Comparison of ENCODE assay signal across 21 cellular contexts in genomic region chr2:41904459-41904858, GRCh38.
"Had no signal": no experiment of that assay in that cellular context is flagged by ENCODE, and none has a peak within 500 bp of the region (broad histone marks: within the 10 kb centered on the region; RNA-seq: fewer than 3 reads in every experiment).

No MANE protein-coding gene starts in this region.

- H3K4me3 ChIP-seq: MG63, SJSA1 had no signal

- H3K36me3 ChIP-seq: MG63, SJSA1 had no signal

- DNase-seq: Karpas-422, KG1, MG63, NCI-H1092, NCI-H1105 treated with DMSO at 0.1 percent for 48 hours, NCI-H1417 treated with DMSO at 0.1 percent for 48 hours, NCI-H146, NCI-H1694 treated with DMSO at 0.1 percent for 48 hours, NCI-H1930, NCI-H2081, NCI-H2107, NCI-H2227 treated with DMSO at 0.1 percent for 48 hours, NCI-H524, NCI-H69, NCI-H774, Right ventricle myocardium superior, RPMI8226, SIG-M5, SK-N-SH, SW 1271 had no signal

- H3K9me3 ChIP-seq: MG63, SJSA1, SK-N-SH had no signal

- H3K27ac ChIP-seq: SJSA1 had no signal
